Comparison of ENCODE assay signal across 26 cellular contexts in genomic region chr4:118313098-118313497, GRCh38. TPM values are rescaled to one million over a fixed set of nuclear protein-coding genes. Genes with fewer than 3 reads are reported as not detected.
DNase-seq lines count a peak whose midpoint lies in the region; ATAC-seq, FAIRE-seq and TF ChIP-seq lines count a peak whose summit lies in the region.
"Had no signal": no experiment of that assay in that cellular context is flagged by ENCODE, and none has a peak within 500 bp of the region (broad histone marks: within the 10 kb centered on the region; RNA-seq: fewer than 3 reads in every experiment).

No MANE protein-coding gene starts in this region.

- CTCF ChIA-PET in H1 (lab: Charles Lee; ENCODE audit: partially characterized antibody), result interaction anchor here (1.2 to 1.7 kb wide), 3 partner anchors 9 to 23 kb away, joined by 3 to 4 read pairs (median 3); no protein-coding TSS in a partner anchor

- H3K27me3 Mint-ChIP-seq in stimulated activated naive CD8-positive, alpha-beta T cell treated with anti-CD3 and anti-CD28 coated beads, Interleukin-15, amount 100 ng/mL, for 72 hours, result no peaks in the 10 kb centered on the region
- H3K27me3 Mint-ChIP-seq: activated T-helper 17 cell treated with anti-CD3 and anti-CD28 coated beads, Interleukin-2, amount 50 U/mL, for 72 hours had no signal

- no peak overlapping the region for H2BK20ac ChIP-seq in H1 (ENCODE audit: low read length)

- no peak overlapping the region for H2BK5ac ChIP-seq in H1 (ENCODE audit: low read depth, low read length)

- TF ChIP-seq EP300 in H1 (IDR thresholded peaks at IDR 0.05; ENCODE audit: borderline replicate concordance in 1 of 2, low read depth in 2 of 2, low read length in 2 of 2), result no peak

- 76% methylated on average over 6 of the region's 6 CpGs; no CpG with 5 or more reads in 1 of the 2 experiments for WGBS in H1 (ENCODE audit: extremely low coverage in 1 of 2, insufficient coverage in 1 of 2, insufficient read length in 1 of 2, insufficient replicate concordance in 2 of 2, low coverage in 1 of 2, low lambda C conversion rate in 2 of 2, missing lambda C conversion rate in 1 of 2), 2 experiments

- no peak overlapping the region for H3K27ac ChIP-seq in H1 (ENCODE audit: low read depth, low read length)
- H3K27ac ChIP-seq: ascending aorta, dorsolateral prefrontal cortex, RWPE1 had no signal

- H4K8ac ChIP-seq in H1 (ENCODE audit: extremely low read depth, insufficient read depth, low read length), result no peak overlapping the region; the same call in 1 of the 2 replicates

- DNase-seq in stimulated activated naive CD8-positive, alpha-beta T cell treated with anti-CD3 and anti-CD28 coated beads, Interleukin-15, Interleukin-2, amounts not matched to agents 100 U/mL and 50 U/mL, for 24 hours, result no peak
- DNase-seq in stimulated activated naive CD8-positive, alpha-beta T cell treated with anti-CD3 and anti-CD28 coated beads, Interleukin-15, amount 100 ng/mL, for 72 hours, result no peak
- DNase-seq in NCI-H446 treated with DMSO at 0.1 percent for 48 hours (lab: John Stamatoyannopoulos, UW), result peak; percentile 85
- no peak for DNase-seq in H1 (ENCODE audit: low read depth in 1 of 2, low spot score in 2 of 2)
- no peak for DNase-seq in NCI-H2107 (lab: John Stamatoyannopoulos, UW)
- DNase-seq in MG63, result no peak
- no peak for DNase-seq in NCI-H1105 (lab: John Stamatoyannopoulos, UW)
- DNase-seq in KG1 (lab: John Stamatoyannopoulos, UW), result no peak
- DNase-seq: activated CD4-positive, alpha-beta T cell treated with anti-CD3 and anti-CD28 coated beads, Interleukin-2, amount 50 U/mL, for 4 hours; activated CD8-positive, alpha-beta memory T cell treated with anti-CD3 and anti-CD28 coated beads, Interleukin-2, amount 50 U/mL, for 4 hours; AML-193; DMS79 treated with DMSO at 0.1 percent for 48 hours; head of caudate nucleus; NCI-H1417; NCI-H69 had no signal

- H3K27ac Mint-ChIP-seq in stimulated activated naive CD8-positive, alpha-beta T cell treated with anti-CD3 and anti-CD28 coated beads, Interleukin-15, amount 100 ng/mL, for 72 hours, result no peak overlapping the region
- H3K27ac Mint-ChIP-seq: activated naive CD8-positive, alpha-beta T cell; activated T-helper 17 cell treated with anti-CD3 and anti-CD28 coated beads, Interleukin-2, amount 50 U/mL, for 72 hours; memory B cell; T-helper 2 cell treated with Interferon-gamma antibody and Interleukin-4, amounts not matched to agents 5 μg/mL and 100 μg/mL, for 36 hours had no signal

- H4K20me1 ChIP-seq in H1 (replicated peaks in 1 of 2; ENCODE audit: control insufficient read depth in 1 of 2, insufficient read depth in 2 of 2, low read length in 2 of 2), result no peaks in the 10 kb centered on the region

- no peaks in the 10 kb centered on the region for H3K9me3 ChIP-seq in H1 (ENCODE audit: insufficient read depth in 2 of 2, low read depth in 1 of 2, low read length in 1 of 2)
- no peaks in the 10 kb centered on the region for H3K9me3 ChIP-seq in MG63
- H3K9me3 ChIP-seq: ascending aorta had no signal

- no peaks in the 10 kb centered on the region for H3K79me2 ChIP-seq in H1 (ENCODE audit: control insufficient read depth in 1 of 2, insufficient read depth in 2 of 2, low read length in 2 of 2)

- H3K4me1 Mint-ChIP-seq in stimulated activated naive CD8-positive, alpha-beta T cell treated with anti-CD3 and anti-CD28 coated beads, Interleukin-15, amount 100 ng/mL, for 72 hours, result no peaks in the 10 kb centered on the region
- H3K4me1 Mint-ChIP-seq: activated T-helper 17 cell treated with anti-CD3 and anti-CD28 coated beads, Interleukin-2, amount 50 U/mL, for 72 hours; central memory CD8-positive, alpha-beta T cell; memory B cell had no signal

- H3K36me3 ChIP-seq in H1 (ENCODE audit: control insufficient read depth in 2 of 4, insufficient read depth in 4 of 4, low read length in 3 of 4), result no peaks in the 10 kb centered on the region
- H3K36me3 ChIP-seq in MG63, result peaks cover 85% of the 10 kb centered on the region
- H3K36me3 ChIP-seq: ascending aorta had no signal

- H2BK12ac ChIP-seq in H1 (ENCODE audit: low read depth, low read length), result no peak overlapping the region

- TF ChIP-seq POLR2A in H1 (IDR thresholded peaks at IDR 0.05; ENCODE audit: control extremely low read depth in 1 of 2, low read depth in 2 of 2, low read length in 2 of 2), result no peak

- no peak for TF ChIP-seq RAD21 in H1 (IDR thresholded peaks at IDR 0.05 in 1 of 2, conservative IDR thresholded peaks at IDR 0.05 in 1 of 2; ENCODE audit: low read depth in 2 of 2, low read length in 2 of 2)

- no peak for FAIRE-seq in H1 (lab: Jason Lieb, UNC)
- FAIRE-seq: A204.1, GM12892 had no signal

- H3K4me3 ChIP-seq in H1 (ENCODE audit: extremely low read depth in 1 of 4, insufficient read depth in 2 of 4, low read depth in 3 of 4, low read length in 4 of 4) (no peak overlapping the region), MG63 (no peak overlapping the region)
- H3K4me3 ChIP-seq: ascending aorta, dorsolateral prefrontal cortex had no signal

- no peak overlapping the region for H3K18ac ChIP-seq in H1 (ENCODE audit: extremely low read depth, low read length)

- no peaks in the 10 kb centered on the region for H3K9me3 Mint-ChIP-seq in stimulated activated naive CD8-positive, alpha-beta T cell treated with anti-CD3 and anti-CD28 coated beads, Interleukin-15, amount 100 ng/mL, for 72 hours
- H3K9me3 Mint-ChIP-seq: activated T-helper 17 cell treated with anti-CD3 and anti-CD28 coated beads, Interleukin-2, amount 50 U/mL, for 72 hours; central memory CD8-positive, alpha-beta T cell; memory B cell; T-helper 2 cell treated with Interferon-gamma antibody and Interleukin-4, amounts not matched to agents 5 μg/mL and 100 μg/mL, for 36 hours had no signal

- no peak overlapping the region for H2AFZ ChIP-seq in H1 (ENCODE audit: low read length)

- no peak overlapping the region for H3K9ac ChIP-seq in H1 (replicated peaks in 1 of 4; ENCODE audit: extremely low read depth in 1 of 4, low read depth in 3 of 4, low read length in 3 of 4)

- H4K5ac ChIP-seq in H1 (ENCODE audit: insufficient read length, low read depth, low read length), result no peak overlapping the region

- H4K91ac ChIP-seq in H1 (replicated peaks; ENCODE audit: insufficient read length, low read length), result no peak overlapping the region

- H3K14ac ChIP-seq in H1 (ENCODE audit: insufficient read length), result no peak overlapping the region

- H2AK5ac ChIP-seq in H1 (ENCODE audit: low read depth, low read length), result no peak overlapping the region

- no peak overlapping the region for H2BK15ac ChIP-seq in H1 (ENCODE audit: low read length)

- H3K4me2 ChIP-seq in H1 (ENCODE audit: insufficient read depth in 1 of 2, low read depth in 2 of 2, low read length in 2 of 2), result no peak overlapping the region

- TF ChIP-seq CTCF in H1 (IDR thresholded peaks at IDR 0.05; ENCODE audit: control extremely low read depth in 1 of 3, insufficient read depth in 1 of 3, low read depth in 1 of 3, low read length in 3 of 3), result no peak

- H2BK120ac ChIP-seq in H1 (replicated peaks; ENCODE audit: low read depth, low read length), result no peak overlapping the region

- no peaks in the 10 kb centered on the region for H3K4me1 ChIP-seq in H1 (replicated peaks in 1 of 4; ENCODE audit: control insufficient read depth in 3 of 4, insufficient read depth in 4 of 4, low read length in 3 of 4)
- H3K4me1 ChIP-seq: ascending aorta had no signal

- H3K4me3 Mint-ChIP-seq in stimulated activated naive CD8-positive, alpha-beta T cell treated with anti-CD3 and anti-CD28 coated beads, Interleukin-15, amount 100 ng/mL, for 72 hours, result no peak overlapping the region
- H3K4me3 Mint-ChIP-seq: activated naive CD8-positive, alpha-beta T cell; activated T-helper 17 cell treated with anti-CD3 and anti-CD28 coated beads, Interleukin-2, amount 50 U/mL, for 72 hours; central memory CD8-positive, alpha-beta T cell; memory B cell; T-helper 2 cell treated with Interferon-gamma antibody and Interleukin-4, amounts not matched to agents 5 μg/mL and 100 μg/mL, for 36 hours had no signal

- POLR2A ChIA-PET in H1 (lab: Charles Lee; ENCODE audit: partially characterized antibody), result no interaction called here

- H3K27me3 ChIP-seq in H1 (replicated peaks in 1 of 4; ENCODE audit: control insufficient read depth in 3 of 4, extremely low read depth in 1 of 4, insufficient read depth in 3 of 4, low read length in 3 of 4) (no peaks in the 10 kb centered on the region), MG63 (no peaks in the 10 kb centered on the region)
- H3K27me3 ChIP-seq: ascending aorta had no signal

- no peaks in the 10 kb centered on the region for H3K23me2 ChIP-seq in H1 (ENCODE audit: low read depth, low read length)

- no peaks in the 10 kb centered on the region for H3K79me1 ChIP-seq in H1 (ENCODE audit: low read depth, low read length)

- ATAC-seq in stimulated activated naive CD8-positive, alpha-beta T cell treated with anti-CD3 and anti-CD28 coated beads, Interleukin-15, Interleukin-2, amounts not matched to agents 100 U/mL and 50 U/mL, for 24 hours, result peak; percentile 32
- ATAC-seq in stimulated activated naive CD8-positive, alpha-beta T cell treated with anti-CD3 and anti-CD28 coated beads, Interleukin-15, amount 100 ng/mL, for 72 hours, result no peak
- ATAC-seq: activated T-helper 17 cell treated with anti-CD3 and anti-CD28 coated beads, Interleukin-2, amount 50 U/mL, for 72 hours; HCT116 had no signal

- H3K56ac ChIP-seq in H1 (replicated peaks; ENCODE audit: insufficient read length, low read depth, low read length), result no peak overlapping the region

- H3K4ac ChIP-seq in H1 (replicated peaks; ENCODE audit: insufficient read length, low read depth, low read length), result no peak overlapping the region

- no peak overlapping the region for H3K23ac ChIP-seq in H1 (ENCODE audit: insufficient read length)

TF ChIP-seq in H1, 55 proteins besides CTCF, POLR2A, EP300 and RAD21 (continues in another document):
- TF ChIP-seq CHD1 (IDR thresholded peaks at IDR 0.05; ENCODE audit: low read depth, low read length), result no peak
- no peak for TF ChIP-seq CBX8 (IDR thresholded peaks at IDR 0.05; ENCODE audit: borderline replicate concordance, low read depth, low read length)
- TF ChIP-seq RNF2 (IDR thresholded peaks at IDR 0.05; ENCODE audit: borderline replicate concordance, low read depth, low read length, missing control alignments, poor library complexity, severe bottlenecking), result no peak
- TF ChIP-seq GTF2F1 (IDR thresholded peaks at IDR 0.05; ENCODE audit: borderline replicate concordance, low read depth, low read length), result no peak
- no peak for TF ChIP-seq YY1 (IDR thresholded peaks at IDR 0.05; ENCODE audit: low read depth, low read length)

RNA-seq across cellular contexts. Expression of gene PRSS12, which starts 39.7 kb away (rescaled TPM):
- total RNA-seq in H1 (2021; fragmentation: NEBNext Ultra II Directional; extraction: Animal tissue kit (Norgen Biotek cat#: 25700)), result 7.1 and 9.3 TPM in 2 replicates
- 2.5 and 2.6 TPM in 2 replicates for polyA plus RNA-seq in H1 (2011; rRNA removed)
- polyA plus RNA-seq in H1 (2011; cell fraction: cytosol; rRNA removed), result 4.0 TPM
- 2.8 TPM for polyA plus RNA-seq in H1 (2011; cell fraction: nucleus; rRNA removed)
- 5.5 to 7.3 TPM (median 6.3 TPM) in 4 replicates for polyA plus RNA-seq in H1 (2012, experiment 1 of 2)
- polyA plus RNA-seq in H1 (2012, experiment 2 of 2), result 4.8 TPM
- 6.9 TPM for polyA plus RNA-seq in H1 (2013, experiment 1 of 2)
- polyA plus RNA-seq in H1 (2013, experiment 2 of 2), result 6.5 TPM
- polyA minus RNA-seq in H1 (2011; rRNA and poly(A)+ RNA removed), result 2.8 and 3.6 TPM in 2 replicates
- polyA minus RNA-seq in H1 (2011; cell fraction: cytosol; rRNA and poly(A)+ RNA removed), result 2.1 TPM
- polyA minus RNA-seq in H1 (2011; cell fraction: nucleus; rRNA and poly(A)+ RNA removed), result 6.6 TPM
- total RNA-seq in MG63 (2014; rRNA removed; shearing (Covaris generic); ENCODE audit: low replicate concordance), result 113 and 165 TPM in 2 replicates
- total RNA-seq: activated T-helper 17 cell treated with anti-CD3 and anti-CD28 coated beads, Interleukin-2, amount 50 U/mL, for 72 hours; ascending aorta had no signal

Comparison
In these comparisons a context has a peak if more than half of its experiments do, and no peak if none do; other contexts are left out.
1. RNA of gene PRSS12, which starts 39.7 kb away (total RNA-seq): 113 to 165 TPM in MG63; 7.1 to 9.3 TPM in H1; every median in the first group is over 10 times any median in the second.